In the genomic region with DNA sequence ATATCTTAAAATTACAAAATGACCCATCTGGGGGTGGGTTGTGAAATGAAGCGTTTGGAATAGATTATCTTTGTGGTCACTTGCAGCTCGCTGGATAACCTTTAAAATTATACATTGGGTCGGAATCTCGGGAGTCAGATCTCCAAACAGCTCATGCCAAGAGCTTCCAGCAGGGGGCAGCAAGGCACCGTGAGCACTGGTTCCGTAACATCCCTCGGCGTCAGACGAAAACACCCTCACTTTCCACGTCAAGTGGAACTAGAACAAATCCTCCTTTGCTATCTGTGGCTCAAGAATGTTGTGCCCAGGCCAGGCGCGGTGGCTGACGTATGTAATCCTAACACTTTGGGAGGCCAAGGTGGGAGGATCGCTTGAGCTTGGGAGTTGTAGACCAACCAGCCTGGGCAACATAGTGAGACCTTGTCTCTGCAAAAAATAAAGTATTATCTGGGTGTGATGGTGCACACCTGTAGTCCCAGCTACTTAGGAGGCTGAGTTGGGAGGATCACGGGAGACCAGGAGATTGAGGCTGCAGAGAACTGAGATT, we compare ENCODE assay signal across 8 cellular contexts. TPM values are rescaled to one million over a fixed set of nuclear protein-coding genes. Genes with fewer than 3 reads are reported as not detected.
DNase-seq lines count a peak whose midpoint lies in the region; ATAC-seq, FAIRE-seq and TF ChIP-seq lines count a peak whose summit lies in the region.

No MANE protein-coding gene starts in this region.

- peaks cover 13 to 32% of the 10 kb centered on the region in 2 donors for H3K27me3 Mint-ChIP-seq in stimulated activated naive B cell treated with anti-CD40 and anti-IgM and Interleukin-4, amounts not matched to agents 10 μg/mL and 1 μg/mL and 100 μg/mL, for 72 hours

- H3K4me3 ChIP-seq in KMS-11 (IDR thresholded peaks at IDR 0.05; ENCODE audit: insufficient read depth, low read depth, low read length) = no peak overlapping the region
- H3K4me3 ChIP-seq in fibroblast of lung (replicated peaks in 1 of 4; ENCODE audit: control extremely low read depth in 1 of 4, insufficient read depth in 1 of 4, low read depth in 3 of 4, low read length in 4 of 4) = no peak overlapping the region
- H3K4me3 ChIP-seq in neural cell (ENCODE audit: low read length) = no peak overlapping the region

- H3K79me2 ChIP-seq in KMS-11 (ENCODE audit: insufficient read depth, low read depth) (no peaks in the 10 kb centered on the region), fibroblast of lung (ENCODE audit: control insufficient read depth, insufficient read depth, low read length) (no peaks in the 10 kb centered on the region), neural cell (replicated peaks; ENCODE audit: insufficient read depth, low read length) (no peaks in the 10 kb centered on the region)

- no peaks in the 10 kb centered on the region for H3K9me3 Mint-ChIP-seq in stimulated activated naive B cell treated with anti-CD40 and anti-IgM and Interleukin-4, amounts not matched to agents 10 μg/mL and 1 μg/mL and 100 μg/mL, for 72 hours

- H3K9ac ChIP-seq in KMS-11 = no peak overlapping the region
- H3K9ac ChIP-seq in fibroblast of lung (ENCODE audit: insufficient read depth, low read length) = no peak overlapping the region
- H3K9ac ChIP-seq in neural cell (ENCODE audit: low read length) = no peak overlapping the region

- H2AFZ ChIP-seq in KMS-11 (ENCODE audit: low read depth) = peak overlapping the region; percentile 28; the same call in 1 of the 2 replicates
- no peak overlapping the region for H2AFZ ChIP-seq in fibroblast of lung (ENCODE audit: low read length)
- H2AFZ ChIP-seq in neural cell (ENCODE audit: low read depth, low read length) = no peak overlapping the region

- H3K9me3 ChIP-seq in fibroblast of lung (ENCODE audit: control insufficient read depth, insufficient read depth, low read depth, low read length) = no peaks in the 10 kb centered on the region
- no peaks in the 10 kb centered on the region for H3K9me3 ChIP-seq in neural cell (ENCODE audit: low read length)

- peak overlapping the region; percentile 60 to 78 for H3K4me3 Mint-ChIP-seq in stimulated activated naive B cell treated with anti-CD40 and anti-IgM and Interleukin-4, amounts not matched to agents 10 μg/mL and 1 μg/mL and 100 μg/mL, for 72 hours

- DNase-seq in GM04504 (ENCODE audit: low read depth) (peak; percentile 69), RCC 7860 (ENCODE audit: low spot score) (peak; percentile 54), fibroblast of lung (ENCODE audit: low read depth in 2 of 2) (peak; percentile 87 to 88)
- DNase-seq in activated T-cell treated with anti-CD3 and anti-CD28 coated beads, Interleukin-2, amount 50 U/mL, for 48 hours = peak; percentile 82 to 85
- DNase-seq in stimulated activated naive B cell treated with anti-CD40 and anti-IgM and Interleukin-4, amounts not matched to agents 10 μg/mL and 1 μg/mL and 100 μg/mL, for 72 hours = peak; percentile 46

- H4K20me1 ChIP-seq in KMS-11 (ENCODE audit: insufficient read depth) (no peaks in the 10 kb centered on the region), fibroblast of lung (ENCODE audit: control insufficient read depth, extremely low read depth, insufficient read depth, low read length) (no peaks in the 10 kb centered on the region), neural cell (ENCODE audit: insufficient read depth) (no peaks in the 10 kb centered on the region)

- no peaks in the 10 kb centered on the region for H3F3A ChIP-seq in neural cell (ENCODE audit: insufficient read depth, low read length, poor library complexity, severe bottlenecking)

- H3K4me2 ChIP-seq in KMS-11 (peak overlapping the region; percentile 46; the same call in 1 of the 2 replicates), fibroblast of lung (ENCODE audit: extremely low read depth, insufficient read depth, low read length) (peak overlapping the region; percentile 29), neural cell (ENCODE audit: low read length) (no peak overlapping the region)

- H3K9me2 ChIP-seq in neural cell (ENCODE audit: insufficient read depth, low read length) = no peaks in the 10 kb centered on the region

- H3K27me3 ChIP-seq in KMS-11 (ENCODE audit: insufficient read depth, low read depth) = no peaks in the 10 kb centered on the region
- H3K27me3 ChIP-seq in fibroblast of lung (ENCODE audit: control insufficient read depth, insufficient read depth, low read length) = no peaks in the 10 kb centered on the region
- H3K27me3 ChIP-seq in neural cell (ENCODE audit: insufficient read depth, low read depth, low read length) = no peaks in the 10 kb centered on the region

- TF ChIP-seq EP300 in neural cell (conservative IDR thresholded peaks at IDR 0.05; ENCODE audit: poor library complexity, severe bottlenecking) = no peak

- peak; percentile 99 for TF ChIP-seq CTCF in KMS-11 (conservative IDR thresholded peaks at IDR 0.05; ENCODE audit: low read depth, low read length)
- TF ChIP-seq CTCF in fibroblast of lung (conservative IDR thresholded peaks at IDR 0.05 in 1 of 2, IDR thresholded peaks at IDR 0.05 in 1 of 2; ENCODE audit: low read depth in 1 of 2, low read length in 2 of 2) = peak; percentile 94 to 97
- peak; percentile 93 for TF ChIP-seq CTCF in neural cell (IDR thresholded peaks at IDR 0.05; ENCODE audit: poor library complexity, severe bottlenecking)

- peaks cover 10 to 14% of the 10 kb centered on the region in 2 donors for H3K4me1 Mint-ChIP-seq in stimulated activated naive B cell treated with anti-CD40 and anti-IgM and Interleukin-4, amounts not matched to agents 10 μg/mL and 1 μg/mL and 100 μg/mL, for 72 hours

- H3K36me3 ChIP-seq in KMS-11 (ENCODE audit: insufficient read depth) = no peaks in the 10 kb centered on the region; the same call in 1 of the 2 replicates
- H3K36me3 ChIP-seq in fibroblast of lung (ENCODE audit: control insufficient read depth, insufficient read depth, low read length) = peaks cover 6% of the 10 kb centered on the region
- H3K36me3 ChIP-seq in neural cell (ENCODE audit: insufficient read depth, low read length) = no peaks in the 10 kb centered on the region

- H3K4me1 ChIP-seq in KMS-11 (ENCODE audit: low read depth, poor library complexity, severe bottlenecking) = peaks cover 46% of the 10 kb centered on the region
- peaks cover 11% of the 10 kb centered on the region for H3K4me1 ChIP-seq in fibroblast of lung (ENCODE audit: control insufficient read depth, extremely low read depth, insufficient read depth, low read length)

- H3K27ac ChIP-seq in KMS-11 (peak overlapping the region; percentile 15; the same call in 1 of the 2 replicates), fibroblast of lung (ENCODE audit: insufficient read depth, low read length) (peak overlapping the region; percentile 23), neural cell (ENCODE audit: low read length) (no peak overlapping the region)

- FAIRE-seq in RCC 7860 (lab: Jason Lieb, UNC) = peak; percentile 61

- TF ChIP-seq RAD21 in neural cell (conservative IDR thresholded peaks at IDR 0.05) = peak; percentile 95

- ATAC-seq in stimulated activated naive B cell treated with anti-CD40 and anti-IgM and Interleukin-4, amounts not matched to agents 10 μg/mL and 1 μg/mL and 100 μg/mL, for 72 hours (replicated peaks) = peak; percentile 78 to 82
- no peak for ATAC-seq in HG03442 (IDR thresholded peaks at IDR 0.05; ENCODE audit: unreplicated experiment)

- no peaks in the 10 kb centered on the region for H3K36me3 Mint-ChIP-seq in stimulated activated naive B cell treated with anti-CD40 and anti-IgM and Interleukin-4, amounts not matched to agents 10 μg/mL and 1 μg/mL and 100 μg/mL, for 72 hours

- no peak overlapping the region for H3K27ac Mint-ChIP-seq in stimulated activated naive B cell treated with anti-CD40 and anti-IgM and Interleukin-4, amounts not matched to agents 10 μg/mL and 1 μg/mL and 100 μg/mL, for 72 hours

TF ChIP-seq in neural cell, 6 proteins besides CTCF, POLR2A, EP300 and RAD21:
- no peak for TF ChIP-seq POLR2AphosphoS5 (IDR thresholded peaks at IDR 0.05)
- no peak for TF ChIP-seq EZH2 (IDR thresholded peaks at IDR 0.05; ENCODE audit: borderline replicate concordance, insufficient read depth, low read length, poor library complexity, severe bottlenecking)
- TF ChIP-seq, protein P1, sequence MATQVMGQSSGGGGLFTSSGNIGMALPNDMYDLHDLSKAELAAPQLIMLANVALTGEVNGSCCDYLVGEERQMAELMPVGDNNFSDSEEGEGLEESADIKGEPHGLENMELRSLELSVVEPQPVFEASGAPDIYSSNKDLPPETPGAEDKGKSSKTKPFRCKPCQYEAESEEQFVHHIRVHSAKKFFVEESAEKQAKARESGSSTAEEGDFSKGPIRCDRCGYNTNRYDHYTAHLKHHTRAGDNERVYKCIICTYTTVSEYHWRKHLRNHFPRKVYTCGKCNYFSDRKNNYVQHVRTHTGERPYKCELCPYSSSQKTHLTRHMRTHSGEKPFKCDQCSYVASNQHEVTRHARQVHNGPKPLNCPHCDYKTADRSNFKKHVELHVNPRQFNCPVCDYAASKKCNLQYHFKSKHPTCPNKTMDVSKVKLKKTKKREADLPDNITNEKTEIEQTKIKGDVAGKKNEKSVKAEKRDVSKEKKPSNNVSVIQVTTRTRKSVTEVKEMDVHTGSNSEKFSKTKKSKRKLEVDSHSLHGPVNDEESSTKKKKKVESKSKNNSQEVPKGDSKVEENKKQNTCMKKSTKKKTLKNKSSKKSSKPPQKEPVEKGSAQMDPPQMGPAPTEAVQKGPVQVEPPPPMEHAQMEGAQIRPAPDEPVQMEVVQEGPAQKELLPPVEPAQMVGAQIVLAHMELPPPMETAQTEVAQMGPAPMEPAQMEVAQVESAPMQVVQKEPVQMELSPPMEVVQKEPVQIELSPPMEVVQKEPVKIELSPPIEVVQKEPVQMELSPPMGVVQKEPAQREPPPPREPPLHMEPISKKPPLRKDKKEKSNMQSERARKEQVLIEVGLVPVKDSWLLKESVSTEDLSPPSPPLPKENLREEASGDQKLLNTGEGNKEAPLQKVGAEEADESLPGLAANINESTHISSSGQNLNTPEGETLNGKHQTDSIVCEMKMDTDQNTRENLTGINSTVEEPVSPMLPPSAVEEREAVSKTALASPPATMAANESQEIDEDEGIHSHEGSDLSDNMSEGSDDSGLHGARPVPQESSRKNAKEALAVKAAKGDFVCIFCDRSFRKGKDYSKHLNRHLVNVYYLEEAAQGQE (IDR thresholded peaks at IDR 0.05; ENCODE audit: borderline replicate concordance) = no peak
- peak; percentile 94 for TF ChIP-seq SMC3 (conservative IDR thresholded peaks at IDR 0.05; ENCODE audit: poor library complexity)
- no peak for TF ChIP-seq TAF1 (IDR thresholded peaks at IDR 0.05; ENCODE audit: low read depth)
- peak; percentile 26 for TF ChIP-seq MXI1 (conservative IDR thresholded peaks at IDR 0.05; ENCODE audit: poor library complexity, severe bottlenecking)

RNA-seq across cellular contexts. Expression of a gene that starts 31.1 kb away (rescaled TPM):
- total RNA-seq in fibroblast of lung = 21.6 and 23.1 TPM in 2 replicates
- 25.0 and 34.3 TPM in 2 replicates for polyA plus RNA-seq in fibroblast of lung
- 17.8 and 25.4 TPM in 2 replicates for polyA plus RNA-seq in fibroblast of lung (2012)
- 7.5 and 10.1 TPM in 2 replicates for polyA minus RNA-seq in fibroblast of lung (ENCODE audit: low replicate concordance)
- polyA plus RNA-seq in neural cell = 22.5 and 30.0 TPM in 2 replicates
- polyA minus RNA-seq in neural cell = 45.3 and 50.9 TPM in 2 replicates
